ENCODE assay signal across 8 cellular contexts in genomic region chr7:134701272-134701671, GRCh38. TPM values are rescaled to one million over a fixed set of nuclear protein-coding genes. Genes with fewer than 3 reads are reported as not detected.
A peak's percentile ranks its signal among the peaks of the same experiment; 100 is the strongest.
DNase-seq lines count a peak whose midpoint lies in the region; ATAC-seq and TF ChIP-seq lines count a peak whose summit lies in the region.

No MANE protein-coding gene starts in this region.

- H3K9me3 ChIP-seq in DOHH2 (ENCODE audit: control insufficient read depth, insufficient read depth, low read length) (no peaks in the 10 kb centered on the region), lung (ENCODE audit: control insufficient read depth in 2 of 2, insufficient read depth in 1 of 2, low read length in 1 of 2) (no peaks in the 10 kb centered on the region)

- DNase-seq in HFF-Myc (ENCODE audit: extremely low read depth, low read depth) (no peak), lung (ENCODE audit: low spot score) (no peak), SKM-1 treated with dmso at 0.1 percent for 144 hours (lab: John Stamatoyannopoulos, UW; ENCODE audit: unreplicated experiment) (no peak), NCI-H2196 (lab: John Stamatoyannopoulos, UW; ENCODE audit: unreplicated experiment) (no peak)
- peak; percentile 12 for DNase-seq in activated gamma-delta T cell treated with anti-CD3 and anti-CD28 coated beads, Interleukin-2, amount 50 U/mL, for 16 hours (ENCODE audit: low read depth)

- H3K4me2 ChIP-seq in DOHH2 (ENCODE audit: low read length): no peak overlapping the region

- peaks cover 4% of the 10 kb centered on the region; the same call in 1 of the 2 replicates for H3K4me1 ChIP-seq in DOHH2 (ENCODE audit: control insufficient read depth, low read length)
- no peaks in the 10 kb centered on the region for H3K4me1 ChIP-seq in lung (ENCODE audit: control insufficient read depth in 2 of 2, insufficient read depth in 2 of 2, low read length in 2 of 2)

- no peaks in the 10 kb centered on the region for H4K20me1 ChIP-seq in DOHH2 (ENCODE audit: control insufficient read depth, insufficient read depth, low read depth, low read length)

- TF ChIP-seq CTCF in DOHH2 (IDR thresholded peaks at IDR 0.05; ENCODE audit: low read depth, low read length, poor library complexity, severe bottlenecking) (peak; percentile 84), HFF-Myc (IDR thresholded peaks at IDR 0.05; ENCODE audit: low read depth, low read length, missing control alignments) (peak; percentile 49), lung (IDR thresholded peaks at IDR 0.05; ENCODE audit: control extremely low read depth, extremely low read depth) (peak; percentile 11)

- no peaks in the 10 kb centered on the region for H3K36me3 ChIP-seq in DOHH2 (ENCODE audit: control insufficient read depth, low read length)
- no peaks in the 10 kb centered on the region for H3K36me3 ChIP-seq in lung (ENCODE audit: control insufficient read depth in 2 of 2, insufficient read depth in 2 of 2, low read length in 2 of 2)

- 86 to 90% methylated on average over 2 of the region's 2 CpGs for WGBS in lung, 2 donors

- peaks cover 8% of the 10 kb centered on the region; the same call in 1 of the 2 replicates for H3K27me3 ChIP-seq in DOHH2 (ENCODE audit: control insufficient read depth, low read length)
- H3K27me3 ChIP-seq in lung (ENCODE audit: control insufficient read depth, insufficient read depth): no peaks in the 10 kb centered on the region

- H3K9me2 ChIP-seq in DOHH2 (replicated peaks; ENCODE audit: control insufficient read depth, low read length): no peaks in the 10 kb centered on the region

- ATAC-seq in lung (ENCODE audit: insufficient read depth, low FRiP score) (no peak), HG02970 (IDR thresholded peaks at IDR 0.05; ENCODE audit: low FRiP score, unreplicated experiment) (no peak), GM18868 (IDR thresholded peaks at IDR 0.05; ENCODE audit: unreplicated experiment) (no peak)

- H3F3A ChIP-seq in DOHH2 (ENCODE audit: control insufficient read depth, insufficient read depth): no peaks in the 10 kb centered on the region

- H3K79me2 ChIP-seq in DOHH2 (ENCODE audit: control insufficient read depth, low read length): no peaks in the 10 kb centered on the region

- H3K27ac ChIP-seq in DOHH2 (ENCODE audit: low read depth, low read length) (no peak overlapping the region), lung (ENCODE audit: low read depth in 1 of 2, low read length in 1 of 2) (no peak overlapping the region)

- H3K4me3 ChIP-seq in DOHH2 (ENCODE audit: low read length) (no peak overlapping the region), HFF-Myc (replicated peaks; ENCODE audit: low read depth, low read length) (no peak overlapping the region), lung (no peak overlapping the region)

RNA-seq across cellular contexts. Expression of gene BPGM, which starts 54.6 kb away (rescaled TPM):
- 10 to 100 TPM; 14.3 to 59.8 TPM for total RNA-seq in lung
- 10 to 100 TPM; 16.9 to 22.1 TPM for polyA plus RNA-seq in lung

Comparison
In these comparisons a context has a peak if more than half of its experiments do, and no peak if none do; other contexts are left out.
1. CTCF ChIP-seq: peak in every context shown above with its lines; median percentile 84 in DOHH2; 49 in HFF-Myc; 11 in lung.